Comparison of ENCODE assay signal across 1 cellular context in genomic region chr3:53478166-53478830, GRCh38.
TF ChIP-seq lines count a peak whose summit lies in the region.

No MANE protein-coding gene starts in this region.

TF ChIP-seq in HepG2, 621 proteins besides CTCF, POLR2A, EP300 and RAD21 (continued from another document and continues in another):
- TF ChIP-seq ZNF710 (CRISPR knock-in tag; IDR thresholded peaks at IDR 0.05; ENCODE audit: borderline replicate concordance): peak; percentile 28; the same call in 1 of the 2 replicates
- no peak for TF ChIP-seq MTF2 (CRISPR knock-in tag; IDR thresholded peaks at IDR 0.05; ENCODE audit: borderline replicate concordance)
- TF ChIP-seq JARID2 (CRISPR knock-in tag; IDR thresholded peaks at IDR 0.05; ENCODE audit: insufficient replicate concordance): no peak
- TF ChIP-seq ZNF576 (CRISPR knock-in tag; IDR thresholded peaks at IDR 0.05): no peak
- peak; percentile 79; the same call in 1 of the 2 replicates for TF ChIP-seq MEF2D (CRISPR knock-in tag; IDR thresholded peaks at IDR 0.05)
- no peak for TF ChIP-seq AHR (CRISPR knock-in tag; IDR thresholded peaks at IDR 0.05)
- no peak for TF ChIP-seq EED (CRISPR knock-in tag; IDR thresholded peaks at IDR 0.05)
- peak; percentile 96 for TF ChIP-seq ARID5B (CRISPR knock-in tag; IDR thresholded peaks at IDR 0.05)
- no peak for TF ChIP-seq ZNF224 (CRISPR knock-in tag; IDR thresholded peaks at IDR 0.05)
- TF ChIP-seq ZNF512 (CRISPR knock-in tag; IDR thresholded peaks at IDR 0.05): no peak
- TF ChIP-seq, protein P1, sequence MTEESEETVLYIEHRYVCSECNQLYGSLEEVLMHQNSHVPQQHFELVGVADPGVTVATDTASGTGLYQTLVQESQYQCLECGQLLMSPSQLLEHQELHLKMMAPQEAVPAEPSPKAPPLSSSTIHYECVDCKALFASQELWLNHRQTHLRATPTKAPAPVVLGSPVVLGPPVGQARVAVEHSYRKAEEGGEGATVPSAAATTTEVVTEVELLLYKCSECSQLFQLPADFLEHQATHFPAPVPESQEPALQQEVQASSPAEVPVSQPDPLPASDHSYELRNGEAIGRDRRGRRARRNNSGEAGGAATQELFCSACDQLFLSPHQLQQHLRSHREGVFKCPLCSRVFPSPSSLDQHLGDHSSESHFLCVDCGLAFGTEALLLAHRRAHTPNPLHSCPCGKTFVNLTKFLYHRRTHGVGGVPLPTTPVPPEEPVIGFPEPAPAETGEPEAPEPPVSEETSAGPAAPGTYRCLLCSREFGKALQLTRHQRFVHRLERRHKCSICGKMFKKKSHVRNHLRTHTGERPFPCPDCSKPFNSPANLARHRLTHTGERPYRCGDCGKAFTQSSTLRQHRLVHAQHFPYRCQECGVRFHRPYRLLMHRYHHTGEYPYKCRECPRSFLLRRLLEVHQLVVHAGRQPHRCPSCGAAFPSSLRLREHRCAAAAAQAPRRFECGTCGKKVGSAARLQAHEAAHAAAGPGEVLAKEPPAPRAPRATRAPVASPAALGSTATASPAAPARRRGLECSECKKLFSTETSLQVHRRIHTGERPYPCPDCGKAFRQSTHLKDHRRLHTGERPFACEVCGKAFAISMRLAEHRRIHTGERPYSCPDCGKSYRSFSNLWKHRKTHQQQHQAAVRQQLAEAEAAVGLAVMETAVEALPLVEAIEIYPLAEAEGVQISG (CRISPR knock-in tag; IDR thresholded peaks at IDR 0.05): peak; percentile 25; the same call in 1 of the 2 replicates
- no peak for TF ChIP-seq ZNF672 (CRISPR knock-in tag; IDR thresholded peaks at IDR 0.05)
- TF ChIP-seq RORA (CRISPR knock-in tag; IDR thresholded peaks at IDR 0.05): no peak
- no peak for TF ChIP-seq ZFP41 (CRISPR knock-in tag; IDR thresholded peaks at IDR 0.05; ENCODE audit: borderline replicate concordance)
- no peak for TF ChIP-seq ZBTB7A (CRISPR knock-in tag; IDR thresholded peaks at IDR 0.05)
- TF ChIP-seq CHD4 (IDR thresholded peaks at IDR 0.05; ENCODE audit: borderline replicate concordance, low read length): no peak
- TF ChIP-seq NR2C2 (CRISPR knock-in tag; IDR thresholded peaks at IDR 0.05; ENCODE audit: borderline replicate concordance): peak; percentile 93
- peak; percentile 80 for TF ChIP-seq ZGPAT (CRISPR knock-in tag; IDR thresholded peaks at IDR 0.05)
- no peak for TF ChIP-seq AKAP8 (CRISPR knock-in tag; IDR thresholded peaks at IDR 0.05)
- TF ChIP-seq SP2 (CRISPR knock-in tag; IDR thresholded peaks at IDR 0.05): no peak
- TF ChIP-seq ATF6 (CRISPR knock-in tag; conservative IDR thresholded peaks at IDR 0.05): no peak
- no peak for TF ChIP-seq EEA1 (CRISPR knock-in tag; IDR thresholded peaks at IDR 0.05; ENCODE audit: borderline replicate concordance)
- peak; percentile 28; the same call in 1 of the 2 replicates for TF ChIP-seq ATF7 (IDR thresholded peaks at IDR 0.05)
- peak; percentile 76; the same call in 1 of the 2 replicates for TF ChIP-seq ATF7 (CRISPR knock-in tag; IDR thresholded peaks at IDR 0.05)
- TF ChIP-seq ZNF34 (CRISPR knock-in tag; IDR thresholded peaks at IDR 0.05; ENCODE audit: borderline replicate concordance): no peak
- TF ChIP-seq, protein P2, sequence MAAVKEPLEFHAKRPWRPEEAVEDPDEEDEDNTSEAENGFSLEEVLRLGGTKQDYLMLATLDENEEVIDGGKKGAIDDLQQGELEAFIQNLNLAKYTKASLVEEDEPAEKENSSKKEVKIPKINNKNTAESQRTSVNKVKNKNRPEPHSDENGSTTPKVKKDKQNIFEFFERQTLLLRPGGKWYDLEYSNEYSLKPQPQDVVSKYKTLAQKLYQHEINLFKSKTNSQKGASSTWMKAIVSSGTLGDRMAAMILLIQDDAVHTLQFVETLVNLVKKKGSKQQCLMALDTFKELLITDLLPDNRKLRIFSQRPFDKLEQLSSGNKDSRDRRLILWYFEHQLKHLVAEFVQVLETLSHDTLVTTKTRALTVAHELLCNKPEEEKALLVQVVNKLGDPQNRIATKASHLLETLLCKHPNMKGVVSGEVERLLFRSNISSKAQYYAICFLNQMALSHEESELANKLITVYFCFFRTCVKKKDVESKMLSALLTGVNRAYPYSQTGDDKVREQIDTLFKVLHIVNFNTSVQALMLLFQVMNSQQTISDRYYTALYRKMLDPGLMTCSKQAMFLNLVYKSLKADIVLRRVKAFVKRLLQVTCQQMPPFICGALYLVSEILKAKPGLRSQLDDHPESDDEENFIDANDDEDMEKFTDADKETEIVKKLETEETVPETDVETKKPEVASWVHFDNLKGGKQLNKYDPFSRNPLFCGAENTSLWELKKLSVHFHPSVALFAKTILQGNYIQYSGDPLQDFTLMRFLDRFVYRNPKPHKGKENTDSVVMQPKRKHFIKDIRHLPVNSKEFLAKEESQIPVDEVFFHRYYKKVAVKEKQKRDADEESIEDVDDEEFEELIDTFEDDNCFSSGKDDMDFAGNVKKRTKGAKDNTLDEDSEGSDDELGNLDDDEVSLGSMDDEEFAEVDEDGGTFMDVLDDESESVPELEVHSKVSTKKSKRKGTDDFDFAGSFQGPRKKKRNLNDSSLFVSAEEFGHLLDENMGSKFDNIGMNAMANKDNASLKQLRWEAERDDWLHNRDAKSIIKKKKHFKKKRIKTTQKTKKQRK (IDR thresholded peaks at IDR 0.05; ENCODE audit: low read length): no peak
- no peak for TF ChIP-seq ZFAT (CRISPR knock-in tag; conservative IDR thresholded peaks at IDR 0.05)
- no peak for TF ChIP-seq PRDM4 (CRISPR knock-in tag; IDR thresholded peaks at IDR 0.05; ENCODE audit: borderline replicate concordance)
- no peak for TF ChIP-seq NFYB (CRISPR knock-in tag; IDR thresholded peaks at IDR 0.05)
- no peak for TF ChIP-seq ZNF367 (CRISPR knock-in tag; IDR thresholded peaks at IDR 0.05; ENCODE audit: borderline replicate concordance)
- TF ChIP-seq ZNF83 (CRISPR knock-in tag; IDR thresholded peaks at IDR 0.05; ENCODE audit: borderline replicate concordance): no peak
- no peak for TF ChIP-seq DNMT1 (CRISPR knock-in tag; IDR thresholded peaks at IDR 0.05)
- no peak for TF ChIP-seq ZNF432 (CRISPR knock-in tag; IDR thresholded peaks at IDR 0.05; ENCODE audit: borderline replicate concordance)
- TF ChIP-seq HMG20A (CRISPR knock-in tag; IDR thresholded peaks at IDR 0.05; ENCODE audit: borderline replicate concordance): peak; percentile 92
- no peak for TF ChIP-seq HIVEP1 (CRISPR knock-in tag; IDR thresholded peaks at IDR 0.05)
- TF ChIP-seq, protein P3, sequence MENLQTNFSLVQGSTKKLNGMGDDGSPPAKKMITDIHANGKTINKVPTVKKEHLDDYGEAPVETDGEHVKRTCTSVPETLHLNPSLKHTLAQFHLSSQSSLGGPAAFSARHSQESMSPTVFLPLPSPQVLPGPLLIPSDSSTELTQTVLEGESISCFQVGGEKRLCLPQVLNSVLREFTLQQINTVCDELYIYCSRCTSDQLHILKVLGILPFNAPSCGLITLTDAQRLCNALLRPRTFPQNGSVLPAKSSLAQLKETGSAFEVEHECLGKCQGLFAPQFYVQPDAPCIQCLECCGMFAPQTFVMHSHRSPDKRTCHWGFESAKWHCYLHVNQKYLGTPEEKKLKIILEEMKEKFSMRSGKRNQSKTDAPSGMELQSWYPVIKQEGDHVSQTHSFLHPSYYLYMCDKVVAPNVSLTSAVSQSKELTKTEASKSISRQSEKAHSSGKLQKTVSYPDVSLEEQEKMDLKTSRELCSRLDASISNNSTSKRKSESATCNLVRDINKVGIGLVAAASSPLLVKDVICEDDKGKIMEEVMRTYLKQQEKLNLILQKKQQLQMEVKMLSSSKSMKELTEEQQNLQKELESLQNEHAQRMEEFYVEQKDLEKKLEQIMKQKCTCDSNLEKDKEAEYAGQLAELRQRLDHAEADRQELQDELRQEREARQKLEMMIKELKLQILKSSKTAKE (CRISPR knock-in tag; IDR thresholded peaks at IDR 0.05; ENCODE audit: borderline replicate concordance): peak; percentile 88; the same call in 1 of the 2 replicates
